In genomic region chr6:157476797-157477196, GRCh38 we compare ENCODE assay signal across 27 cellular contexts.
"Had no signal": no experiment of that assay in that cellular context is flagged by ENCODE, and none has a peak within 500 bp of the region (broad histone marks: within the 10 kb centered on the region; RNA-seq: fewer than 3 reads in every experiment).

No MANE protein-coding gene starts in this region.

- H3K27me3 ChIP-seq: neural progenitor cell, neutrophil, right lobe of liver, stomach, testis, thyroid gland, transverse colon, upper lobe of left lung, vagina had no signal

- H3K27me3 Mint-ChIP-seq: naive B cell; stimulated activated naive B cell treated with anti-CD40 and anti-IgM and Interleukin-4, amounts not matched to agents 10 μg/mL and 1 μg/mL and 100 μg/mL, for 72 hours had no signal

- H3K36me3 Mint-ChIP-seq: immature natural killer cell, naive B cell, natural killer cell, neural progenitor cell had no signal

- H3K4me2 ChIP-seq: neural progenitor cell, smooth muscle cell had no signal

- H2AFZ ChIP-seq: neural progenitor cell, parathyroid adenoma had no signal

- H3K36me3 ChIP-seq: left ventricle myocardium inferior, neural progenitor cell, neutrophil, right lobe of liver, stomach, thyroid gland, transverse colon, upper lobe of left lung, vagina had no signal

- H3K9me3 Mint-ChIP-seq: immature natural killer cell, naive B cell, natural killer cell, nephron progenitor cell had no signal

- H3K4me1 Mint-ChIP-seq: nephron progenitor cell, neural progenitor cell had no signal

- H3K4me3 Mint-ChIP-seq: immature natural killer cell; mesothelial cell of epicardium; naive B cell; natural killer cell; nephron progenitor cell; neural progenitor cell; stimulated activated naive B cell treated with anti-CD40 and anti-IgM and Interleukin-4, amounts not matched to agents 10 μg/mL and 1 μg/mL and 100 μg/mL, for 72 hours had no signal

- H3K4me3 ChIP-seq: left ventricle myocardium inferior, lung, neural progenitor cell, psoas muscle, right lobe of liver, smooth muscle cell, stomach, testis, thyroid gland, transverse colon, upper lobe of left lung, vagina had no signal

- H3K27ac ChIP-seq: left ventricle myocardium inferior, neural progenitor cell, neutrophil, parathyroid adenoma, psoas muscle, right lobe of liver, stomach, testis, thyroid gland, transverse colon, upper lobe of left lung, vagina had no signal

- H3K4me1 ChIP-seq: left ventricle myocardium inferior, neural progenitor cell, psoas muscle, testis, transverse colon, vagina had no signal

- ATAC-seq: natural killer cell; psoas muscle; right lobe of liver; stimulated activated naive B cell treated with anti-CD40 and anti-IgM and Interleukin-4, amounts not matched to agents 10 μg/mL and 1 μg/mL and 100 μg/mL, for 72 hours; stimulated activated naive CD8-positive, alpha-beta T cell treated with anti-CD3 and anti-CD28 coated beads, Interleukin-15, Interleukin-2, amounts not matched to agents 100 U/mL and 50 U/mL, for 24 hours had no signal

- DNase-seq: hippocampal formation; immature natural killer cell; left ventricle myocardium inferior; mesendoderm; naive B cell; natural killer cell; nephron progenitor cell; occipital lobe; psoas muscle; right lobe of liver; stimulated activated CD4-positive, alpha-beta T cell treated with anti-CD3 and anti-CD28 coated beads, Interleukin-15, amount 100 ng/mL, for 24 hours; stimulated activated CD4-positive, alpha-beta T cell treated with anti-CD3 and anti-CD28 coated beads, Interleukin-2, amount 100 ng/mL, for 24 hours; stimulated activated CD4-positive, alpha-beta T cell treated with anti-CD3 and anti-CD28 coated beads, Interleukin-4, amount 100 ng/mL, for 1 hour; stimulated activated naive B cell treated with anti-CD40 and anti-IgM and Interleukin-4, amounts not matched to agents 10 μg/mL and 1 μg/mL and 100 μg/mL, for 72 hours; stimulated activated naive CD8-positive, alpha-beta T cell treated with anti-CD3 and anti-CD28 coated beads, Interleukin-15, Interleukin-2, amounts not matched to agents 100 U/mL and 50 U/mL, for 24 hours; stomach; testis; thyroid gland; transverse colon; upper lobe of left lung had no signal

- H3K9ac ChIP-seq: neural progenitor cell, parathyroid adenoma had no signal

- H3K27ac Mint-ChIP-seq: mesothelial cell of epicardium; naive B cell; natural killer cell; nephron progenitor cell; neural progenitor cell; stimulated activated naive B cell treated with anti-CD40 and anti-IgM and Interleukin-4, amounts not matched to agents 10 μg/mL and 1 μg/mL and 100 μg/mL, for 72 hours had no signal

- H3K9me3 ChIP-seq: left ventricle myocardium inferior, neutrophil, psoas muscle, right lobe of liver, stomach, testis, thyroid gland, transverse colon, upper lobe of left lung, vagina had no signal
